ENCODE assay signal across 21 cellular contexts in genomic region chr16:25434061-25434460, GRCh38.
DNase-seq lines count a peak whose midpoint lies in the region; ATAC-seq, FAIRE-seq and TF ChIP-seq lines count a peak whose summit lies in the region.
"Had no signal": no experiment of that assay in that cellular context is flagged by ENCODE, and none has a peak within 500 bp of the region (broad histone marks: within the 10 kb centered on the region; RNA-seq: fewer than 3 reads in every experiment).

No MANE protein-coding gene starts in this region.

- no peak for TF ChIP-seq RAD21 in H1 (IDR thresholded peaks at IDR 0.05 in 1 of 2, conservative IDR thresholded peaks at IDR 0.05 in 1 of 2; ENCODE audit: low read depth in 2 of 2, low read length in 2 of 2)

- H4K8ac ChIP-seq in H1 (ENCODE audit: extremely low read depth, insufficient read depth, low read length), result no peak overlapping the region
- H4K8ac ChIP-seq in mesendoderm (ENCODE audit: low read depth, low read length), result no peak overlapping the region
- no peak overlapping the region for H4K8ac ChIP-seq in trophoblast cell (ENCODE audit: low read depth, low read length)

- H3K18ac ChIP-seq in H1 (ENCODE audit: extremely low read depth, low read length), result no peak overlapping the region
- no peak overlapping the region for H3K18ac ChIP-seq in mesendoderm (ENCODE audit: low read length)
- no peak overlapping the region for H3K18ac ChIP-seq in trophoblast cell (ENCODE audit: low read length)

- H3K23me2 ChIP-seq in H1 (ENCODE audit: low read depth, low read length), result no peaks in the 10 kb centered on the region

- CTCF ChIA-PET in H1 (lab: Charles Lee; ENCODE audit: partially characterized antibody), result no interaction called here

- H3K79me2 ChIP-seq in H1 (ENCODE audit: control insufficient read depth in 1 of 2, insufficient read depth in 2 of 2, low read length in 2 of 2), result no peaks in the 10 kb centered on the region
- no peaks in the 10 kb centered on the region for H3K79me2 ChIP-seq in mesendoderm (ENCODE audit: control insufficient read depth, insufficient read depth, low read length)
- H3K79me2 ChIP-seq in trophoblast cell (ENCODE audit: control insufficient read depth, insufficient read depth, low read length, poor library complexity), result no peaks in the 10 kb centered on the region

- H4K5ac ChIP-seq in H1 (ENCODE audit: insufficient read length, low read depth, low read length) (no peak overlapping the region), mesendoderm (ENCODE audit: low read length) (no peak overlapping the region)

- H2BK5ac ChIP-seq in H1 (ENCODE audit: low read depth, low read length), result no peak overlapping the region
- H2BK5ac ChIP-seq in mesendoderm (ENCODE audit: low read length), result no peak overlapping the region
- no peak overlapping the region for H2BK5ac ChIP-seq in trophoblast cell (ENCODE audit: low read depth, low read length, poor library complexity)

- H3K23ac ChIP-seq in H1 (ENCODE audit: insufficient read length) (no peak overlapping the region), mesendoderm (ENCODE audit: low read length) (no peak overlapping the region), trophoblast cell (ENCODE audit: low read length) (no peak overlapping the region)

- TF ChIP-seq POLR2A in H1 (IDR thresholded peaks at IDR 0.05; ENCODE audit: control extremely low read depth in 1 of 2, low read depth in 2 of 2, low read length in 2 of 2), result no peak

- TF ChIP-seq CTCF in H1 (IDR thresholded peaks at IDR 0.05; ENCODE audit: control extremely low read depth in 1 of 3, insufficient read depth in 1 of 3, low read depth in 1 of 3, low read length in 3 of 3), result no peak

- no peak for TF ChIP-seq EP300 in H1 (IDR thresholded peaks at IDR 0.05; ENCODE audit: borderline replicate concordance in 1 of 2, low read depth in 2 of 2, low read length in 2 of 2)

- DNase-seq in H1 (ENCODE audit: low read depth in 1 of 2, low spot score in 2 of 2) (no peak), mesendoderm (peak; percentile 19), trophoblast cell (peak; percentile 75 to 82), SHP77 (lab: John Stamatoyannopoulos, UW) (no peak), NCI-H2171 treated with DMSO at 0.1 percent for 48 hours (lab: John Stamatoyannopoulos, UW) (no peak)
- DNase-seq: 8988T; AML-193; Caco-2; Calu3; CD4-positive, alpha-beta T cell; CD8-positive, alpha-beta T cell; DMS79 treated with DMSO at 0.1 percent for 48 hours; GF-D8 had no signal

- no peak for FAIRE-seq in H1 (lab: Jason Lieb, UNC)
- FAIRE-seq: A204.1, D721Med, G401.6, GM12891, GM19239 had no signal

- WGBS in H1 (ENCODE audit: extremely low coverage in 1 of 2, insufficient coverage in 1 of 2, insufficient read length in 1 of 2, insufficient replicate concordance in 2 of 2, low coverage in 1 of 2, low lambda C conversion rate in 2 of 2, missing lambda C conversion rate in 1 of 2), 2 experiments, result 90 to 100% methylated on average over 1 to 3 of the region's 3 CpGs
- 100% methylated on average over 1 of the region's 3 CpGs for WGBS in mesendoderm (ENCODE audit: extremely low coverage, insufficient coverage, low lambda C conversion rate)
- no CpG with 5 or more reads among the region's 3 CpGs for WGBS in trophoblast cell (ENCODE audit: extremely low coverage, insufficient coverage, insufficient read length)

- no peak for ATAC-seq in HG02588 (IDR thresholded peaks at IDR 0.05; ENCODE audit: unreplicated experiment)
- ATAC-seq: CD8-positive, alpha-beta T cell had no signal

- H3K4me3 ChIP-seq in H1 (ENCODE audit: extremely low read depth in 1 of 4, insufficient read depth in 2 of 4, low read depth in 3 of 4, low read length in 4 of 4) (no peak overlapping the region), mesendoderm (ENCODE audit: low read length) (no peak overlapping the region), trophoblast cell (ENCODE audit: low read depth, low read length) (no peak overlapping the region)
- H3K4me3 ChIP-seq: BLaER1 treated with 17β-estradiol and CSF1 and Interleukin-3, amounts not matched to agents 10 nM and 100 nM had no signal

- H2AFZ ChIP-seq in H1 (ENCODE audit: low read length), result no peak overlapping the region
- no peak overlapping the region for H2AFZ ChIP-seq in trophoblast cell (ENCODE audit: insufficient read depth, low read length, poor library complexity)

- H3K14ac ChIP-seq in H1 (ENCODE audit: insufficient read length) (no peak overlapping the region), trophoblast cell (ENCODE audit: low read length) (no peak overlapping the region)

- no peak overlapping the region for H4K12ac ChIP-seq in trophoblast cell (ENCODE audit: low read depth, low read length)

- H3K27ac ChIP-seq in H1 (ENCODE audit: low read depth, low read length) (no peak overlapping the region), mesendoderm (ENCODE audit: low read depth, low read length) (no peak overlapping the region), trophoblast cell (ENCODE audit: low read depth, low read length) (no peak overlapping the region)
- H3K27ac ChIP-seq: BLaER1 treated with 17β-estradiol and CSF1 and Interleukin-3, amounts not matched to agents 10 nM and 100 nM; C4-2B had no signal

- no peak overlapping the region for H2BK15ac ChIP-seq in H1 (ENCODE audit: low read length)
- H2BK15ac ChIP-seq in mesendoderm (replicated peaks; ENCODE audit: low read depth), result no peak overlapping the region

- POLR2A ChIA-PET in H1 (lab: Charles Lee; ENCODE audit: partially characterized antibody), result no interaction called here

- no peaks in the 10 kb centered on the region for H3K27me3 ChIP-seq in H1 (replicated peaks in 1 of 4; ENCODE audit: control insufficient read depth in 3 of 4, extremely low read depth in 1 of 4, insufficient read depth in 3 of 4, low read length in 3 of 4)
- no peaks in the 10 kb centered on the region for H3K27me3 ChIP-seq in mesendoderm (ENCODE audit: insufficient read depth, low read length, poor library complexity)
- H3K27me3 ChIP-seq in trophoblast cell (ENCODE audit: insufficient read depth, low read length), result no peaks in the 10 kb centered on the region
- H3K27me3 ChIP-seq: BLaER1 treated with 17β-estradiol and CSF1 and Interleukin-3, amounts not matched to agents 10 nM and 100 nM had no signal

- H3K4me1 ChIP-seq in H1 (replicated peaks in 1 of 4; ENCODE audit: control insufficient read depth in 3 of 4, insufficient read depth in 4 of 4, low read length in 3 of 4), result peaks cover 0 to 5% (median 0%) of the 10 kb centered on the region in 4 experiments; a peak in 1 of 7 replicates
- H3K4me1 ChIP-seq in mesendoderm (ENCODE audit: control insufficient read depth, low read depth, low read length), result no peaks in the 10 kb centered on the region
- no peaks in the 10 kb centered on the region for H3K4me1 ChIP-seq in trophoblast cell (ENCODE audit: control insufficient read depth in 1 of 2, insufficient read depth in 2 of 2, low read length in 2 of 2)
- H3K4me1 ChIP-seq: BLaER1 treated with 17β-estradiol and CSF1 and Interleukin-3, amounts not matched to agents 10 nM and 100 nM; Caco-2 had no signal

- no peak overlapping the region for H2BK12ac ChIP-seq in H1 (ENCODE audit: low read depth, low read length)
- H2BK12ac ChIP-seq in trophoblast cell (ENCODE audit: low read length), result no peak overlapping the region

- no peak overlapping the region for H2BK20ac ChIP-seq in H1 (ENCODE audit: low read length)

- H3K9me3 ChIP-seq in H1 (ENCODE audit: insufficient read depth in 2 of 2, low read depth in 1 of 2, low read length in 1 of 2), result no peaks in the 10 kb centered on the region
- H3K9me3 ChIP-seq in trophoblast cell (ENCODE audit: insufficient read depth, low read depth, low read length), result no peaks in the 10 kb centered on the region
- H3K9me3 ChIP-seq: BLaER1 treated with 17β-estradiol and CSF1 and Interleukin-3, amounts not matched to agents 10 nM and 100 nM; Caco-2 had no signal

- H2AK5ac ChIP-seq in H1 (ENCODE audit: low read depth, low read length) (no peak overlapping the region), mesendoderm (ENCODE audit: low read length) (no peak overlapping the region), trophoblast cell (ENCODE audit: low read length) (no peak overlapping the region)

- H3K79me1 ChIP-seq in H1 (ENCODE audit: low read depth, low read length) (no peaks in the 10 kb centered on the region), mesendoderm (ENCODE audit: low read length) (no peaks in the 10 kb centered on the region), trophoblast cell (ENCODE audit: low read length) (no peaks in the 10 kb centered on the region)

- H3K36me3 ChIP-seq in H1 (ENCODE audit: control insufficient read depth in 2 of 4, insufficient read depth in 4 of 4, low read length in 3 of 4) (no peaks in the 10 kb centered on the region), mesendoderm (ENCODE audit: control insufficient read depth, insufficient read depth, low read length) (no peaks in the 10 kb centered on the region), trophoblast cell (ENCODE audit: control insufficient read depth in 1 of 2, insufficient read depth in 2 of 2, low read length in 2 of 2) (no peaks in the 10 kb centered on the region)
- H3K36me3 ChIP-seq: BLaER1 treated with 17β-estradiol and CSF1 and Interleukin-3, amounts not matched to agents 10 nM and 100 nM had no signal

- H2BK120ac ChIP-seq in H1 (replicated peaks; ENCODE audit: low read depth, low read length) (no peak overlapping the region), mesendoderm (ENCODE audit: low read depth, low read length) (no peak overlapping the region), trophoblast cell (ENCODE audit: insufficient read depth, low read length, poor library complexity) (no peak overlapping the region)

- H3K4ac ChIP-seq in H1 (replicated peaks; ENCODE audit: insufficient read length, low read depth, low read length) (no peak overlapping the region), mesendoderm (ENCODE audit: low read depth, low read length) (no peak overlapping the region), trophoblast cell (ENCODE audit: low read depth, low read length) (no peak overlapping the region)

- H3K4me2 ChIP-seq in H1 (ENCODE audit: insufficient read depth in 1 of 2, low read depth in 2 of 2, low read length in 2 of 2) (no peak overlapping the region), mesendoderm (ENCODE audit: low read length) (no peak overlapping the region), trophoblast cell (ENCODE audit: low read length) (no peak overlapping the region)
- H3K4me2 ChIP-seq: BLaER1 treated with 17β-estradiol and CSF1 and Interleukin-3, amounts not matched to agents 10 nM and 100 nM had no signal

- H4K91ac ChIP-seq in H1 (replicated peaks; ENCODE audit: insufficient read length, low read length), result no peak overlapping the region
- H4K91ac ChIP-seq in trophoblast cell (ENCODE audit: low read depth, low read length), result no peak overlapping the region

- no peaks in the 10 kb centered on the region for H4K20me1 ChIP-seq in H1 (replicated peaks in 1 of 2; ENCODE audit: control insufficient read depth in 1 of 2, insufficient read depth in 2 of 2, low read length in 2 of 2)
- H4K20me1 ChIP-seq: BLaER1 treated with 17β-estradiol and CSF1 and Interleukin-3, amounts not matched to agents 10 nM and 100 nM had no signal

- H3K9ac ChIP-seq in H1 (replicated peaks in 1 of 4; ENCODE audit: extremely low read depth in 1 of 4, low read depth in 3 of 4, low read length in 3 of 4), result no peak overlapping the region
- H3K9ac ChIP-seq in mesendoderm (ENCODE audit: low read length), result no peak overlapping the region
- no peak overlapping the region for H3K9ac ChIP-seq in trophoblast cell (ENCODE audit: low read length)
- H3K9ac ChIP-seq: BLaER1 treated with 17β-estradiol and CSF1 and Interleukin-3, amounts not matched to agents 10 nM and 100 nM had no signal

- peak overlapping the region; percentile 46 for H3K56ac ChIP-seq in H1 (replicated peaks; ENCODE audit: insufficient read length, low read depth, low read length)
- no peak overlapping the region for H3K56ac ChIP-seq in mesendoderm (ENCODE audit: low read length)

Comparison
In these comparisons a context has a peak if more than half of its experiments do, and no peak if none do; other contexts are left out.
1. DNase-seq: peak in mesendoderm (single experiment) and trophoblast cell (2 of 2); none in H1 (0 of 2), SHP77 (0 of 2) and NCI-H2171 treated with DMSO at 0.1 percent for 48 hours (single experiment).